31 cellular contexts compared by ENCODE assay signal in the genomic region with DNA sequence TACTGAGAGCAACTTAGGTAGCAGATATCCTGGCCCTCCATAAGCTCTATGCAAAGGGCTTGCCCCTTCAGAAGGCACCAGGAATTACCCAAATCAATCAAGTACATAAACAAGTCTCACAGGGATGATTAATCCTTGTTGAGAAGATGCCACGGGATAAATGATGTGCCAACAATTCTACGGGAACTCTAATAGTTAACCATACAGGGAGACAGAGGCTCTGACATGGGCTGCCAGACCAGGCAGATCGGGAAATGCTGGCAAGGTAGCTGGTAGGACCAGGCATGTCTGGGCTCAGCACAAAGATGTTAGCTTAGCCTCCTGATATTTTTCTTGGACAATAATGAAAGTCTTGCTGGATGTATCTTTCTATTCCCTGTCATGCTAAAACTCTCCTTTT.
DNase-seq lines count a peak whose midpoint lies in the region; ATAC-seq and TF ChIP-seq lines count a peak whose summit lies in the region.
"Had no signal": no experiment of that assay in that cellular context is flagged by ENCODE, and none has a peak within 500 bp of the region (broad histone marks: within the 10 kb centered on the region; RNA-seq: fewer than 3 reads in every experiment).

No MANE protein-coding gene starts in this region.

- H3K4me2 ChIP-seq in IMR-90 (ENCODE audit: low read depth, low read length) (no peak overlapping the region), osteoblast (ENCODE audit: insufficient read depth, low read length) (no peak overlapping the region)

- TF ChIP-seq RAD21 in IMR-90 (IDR thresholded peaks at IDR 0.05; ENCODE audit: low read length), result no peak

- no peaks in the 10 kb centered on the region for H3K27me3 ChIP-seq in IMR-90 (ENCODE audit: control insufficient read depth, insufficient read depth, low read length)
- no peaks in the 10 kb centered on the region for H3K27me3 ChIP-seq in osteoblast (ENCODE audit: insufficient read depth, low read length)
- H3K27me3 ChIP-seq: SJSA1 had no signal

- WGBS in IMR-90 (ENCODE audit: extremely low coverage in 2 of 2, insufficient read length in 1 of 2), 2 experiments, result no CpG with 5 or more reads among the region's 3 CpGs

- TF ChIP-seq CTCF in IMR-90 (conservative IDR thresholded peaks at IDR 0.05; ENCODE audit: low read depth, low read length) (no peak), osteoblast (IDR thresholded peaks at IDR 0.05; ENCODE audit: extremely low read depth, low read depth, low read length) (no peak)

- dilution Hi-C loops in IMR-90 (cut with HindIII; ENCODE audit: low sequenced_read_pairs, unreplicated experiment), result no loop called here

- peaks cover 2% of the 10 kb centered on the region; the same call in 1 of the 2 replicates for H3K9me1 ChIP-seq in IMR-90 (ENCODE audit: insufficient read depth, low read length)

- H3K4me3 ChIP-seq in IMR-90 (ENCODE audit: insufficient read depth, low read depth, low read length), result no peak overlapping the region
- no peak overlapping the region for H3K4me3 ChIP-seq in osteoblast (ENCODE audit: insufficient read depth, low read length)
- H3K4me3 ChIP-seq: GM12878, HAP-1, SJSA1 had no signal

- no peak for TF ChIP-seq POLR2A in IMR-90 (IDR thresholded peaks at IDR 0.05; ENCODE audit: low read depth, low read length)

- no peak overlapping the region for H3K56ac ChIP-seq in IMR-90 (ENCODE audit: extremely low read depth, insufficient read depth, low read length)

- no peaks in the 10 kb centered on the region for H3K79me1 ChIP-seq in IMR-90 (ENCODE audit: low read depth in 1 of 2, low read length in 2 of 2)

- no peak overlapping the region for H3K9ac ChIP-seq in IMR-90 (ENCODE audit: low read depth, low read length)

- H2AK5ac ChIP-seq in IMR-90 (ENCODE audit: low read depth, low read length), result peak overlapping the region; percentile 18; the same call in 1 of the 2 replicates

- H4K8ac ChIP-seq in IMR-90 (ENCODE audit: low read depth in 2 of 2, low read length in 2 of 2), result no peak overlapping the region

- peak overlapping the region; percentile 40 for H3K4ac ChIP-seq in IMR-90 (ENCODE audit: low read depth, low read length)

- H4K91ac ChIP-seq in IMR-90 (ENCODE audit: insufficient read depth, low read depth, low read length), result peak overlapping the region; percentile 27; the same call in 1 of the 2 replicates

- CTCF ChIA-PET in IMR-90 (lab: Yijun Ruan, JAX), result no interaction called here

- in situ Hi-C loops in IMR-90 (cut with MboI; ENCODE audit: low sequenced_read_pairs), result no loop called here

- H3K79me2 ChIP-seq in osteoblast (ENCODE audit: insufficient read depth, low read length), result no peaks in the 10 kb centered on the region

- H3K4me1 ChIP-seq in IMR-90 (ENCODE audit: control insufficient read depth, insufficient read depth, low read length) (peaks cover 5% of the 10 kb centered on the region), osteoblast (ENCODE audit: insufficient read depth, low read length) (peaks cover 12% of the 10 kb centered on the region)
- H3K4me1 ChIP-seq: Caco-2, HAP-1, SJSA1 had no signal

- H2BK120ac ChIP-seq in IMR-90 (ENCODE audit: low read depth, low read length), result peak overlapping the region; percentile 26; the same call in 1 of the 2 replicates

- H3K23ac ChIP-seq in IMR-90 (ENCODE audit: low read depth, low read length), result no peak overlapping the region

- H2BK20ac ChIP-seq in IMR-90 (ENCODE audit: low read depth, low read length), result peak overlapping the region; percentile 60; the same call in 1 of the 2 replicates

- intact Hi-C loops in IMR-90 (cut with micrococcal nuclease), result no loop called here

- H2AFZ ChIP-seq in IMR-90 (replicated peaks; ENCODE audit: low read length, poor library complexity), result no peak overlapping the region
- H2AFZ ChIP-seq in osteoblast (ENCODE audit: low read length), result peak overlapping the region; percentile 23

- no peaks in the 10 kb centered on the region for H3K36me3 ChIP-seq in IMR-90 (ENCODE audit: control insufficient read depth, insufficient read depth, low read length)
- H3K36me3 ChIP-seq in osteoblast (ENCODE audit: insufficient read depth, low read length), result no peaks in the 10 kb centered on the region
- H3K36me3 ChIP-seq: HAP-1, SJSA1 had no signal

- no peak overlapping the region for H2BK5ac ChIP-seq in IMR-90 (ENCODE audit: low read depth, low read length, poor library complexity, severe bottlenecking)

- H3K9me3 ChIP-seq in IMR-90 (ENCODE audit: control insufficient read depth, insufficient read depth, low read length) (no peaks in the 10 kb centered on the region), osteoblast (ENCODE audit: low read depth, low read length) (no peaks in the 10 kb centered on the region)
- H3K9me3 ChIP-seq: Caco-2, HAP-1 had no signal

- 0 out of 2 replicates have a peak overlapping the region, but pooled peaks have one; percentile 46 for H3K14ac ChIP-seq in IMR-90 (replicated peaks; ENCODE audit: low read depth, low read length)

- H4K20me1 ChIP-seq in IMR-90 (ENCODE audit: insufficient read depth, low read length) (no peaks in the 10 kb centered on the region), osteoblast (ENCODE audit: insufficient read depth, low read length) (no peaks in the 10 kb centered on the region)

- no TSS peak for BruUV-seq in IMR-90 (replicated peaks; lab: Mats Ljungman, UMichigan)

- no peak overlapping the region for H2AK9ac ChIP-seq in IMR-90 (replicated peaks; ENCODE audit: low read depth, low read length, poor library complexity)

- no peak overlapping the region for H3K27ac ChIP-seq in IMR-90 (ENCODE audit: insufficient read depth, low read length)
- H3K27ac ChIP-seq in osteoblast (ENCODE audit: low read depth, low read length), result no peak overlapping the region
- H3K27ac ChIP-seq: 22Rv1, C4-2B, SJSA1 had no signal

- POLR2A ChIA-PET in IMR-90 (lab: Charles Lee; ENCODE audit: unreplicated experiment), result no interaction called here

- no peak overlapping the region for H4K5ac ChIP-seq in IMR-90 (ENCODE audit: low read depth, low read length)

- no peak for ATAC-seq in IMR-90 (ENCODE audit: low read depth)
- peak; percentile 91 for ATAC-seq in esophagus mucosa
- no peak for ATAC-seq in GM18517 (IDR thresholded peaks at IDR 0.05; ENCODE audit: unreplicated experiment)
- ATAC-seq: CD8-positive, alpha-beta T cell; GM12878; PC-3 had no signal

- no peak overlapping the region for H3K18ac ChIP-seq in IMR-90 (ENCODE audit: low read depth, low read length)

- DNase-seq in IMR-90 (no peak), astrocyte of the hippocampus (ENCODE audit: low read depth, low spot score) (peak; percentile 11), osteoblast (ENCODE audit: insufficient read length, low spot score, missing footprints) (no peak), amygdala (lab: John Stamatoyannopoulos, UW) (no peak)
- no peak for DNase-seq in activated naive CD4-positive, alpha-beta T cell treated with anti-CD3 and anti-CD28 coated beads, Interleukin-2, amount 50 U/mL, for 16 hours
- DNase-seq: Caco-2; CD8-positive, alpha-beta T cell; DMS 273 treated with DMSO at 0.1 percent for 48 hours; DMS79; EL; GDM1; GOT3; HFFc6; MV-4-11; NCI-H1105; NCI-H1436 treated with DMSO at 0.1 percent for 48 hours; NCI-H187 treated with DMSO at 0.1 percent for 48 hours; NCI-H2171 treated with DMSO at 0.1 percent for 48 hours; NCI-H345; NCI-H524 treated with DMSO at 0.1 percent for 48 hours; NCI-H774; NK-92 treated with Interleukin-12 subunit alpha and Interleukin-12 subunit beta, amount 100 ng/mL, for 24 hours; PC-3; Right ventricle myocardium superior had no signal

- peak overlapping the region; percentile 8; the same call in 1 of the 3 replicates for H2BK15ac ChIP-seq in IMR-90 (ENCODE audit: low read depth, low read length)

TF ChIP-seq in IMR-90, 13 proteins besides CTCF, POLR2A, EP300 and RAD21:
- no peak for TF ChIP-seq MXI1 (IDR thresholded peaks at IDR 0.05; ENCODE audit: borderline replicate concordance, low read depth, low read length)
- TF ChIP-seq BHLHE40 (IDR thresholded peaks at IDR 0.05; ENCODE audit: low read depth, low read length), result no peak
- TF ChIP-seq NFE2L2 (IDR thresholded peaks at IDR 0.05; ENCODE audit: low read depth, low read length), result no peak
- TF ChIP-seq CEBPB (IDR thresholded peaks at IDR 0.05; ENCODE audit: low read depth, low read length), result no peak
- TF ChIP-seq CHD1 (IDR thresholded peaks at IDR 0.05; ENCODE audit: low read depth, low read length), result no peak
- no peak for TF ChIP-seq SMC3 (IDR thresholded peaks at IDR 0.05; ENCODE audit: low read depth, low read length)
